In genomic region chrX:74382613-74383012, GRCh38 we compare ENCODE assay signal across 8 cellular contexts. TPM values are rescaled to one million over a fixed set of nuclear protein-coding genes. Genes with fewer than 3 reads are reported as not detected.
A peak's percentile ranks its signal among the peaks of the same experiment; 100 is the strongest.
DNase-seq lines count a peak whose midpoint lies in the region; ATAC-seq and TF ChIP-seq lines count a peak whose summit lies in the region.

No MANE protein-coding gene starts in this region.

- H3K27ac ChIP-seq in left lung, result no peak overlapping the region

- DNase-seq in GM12864 (ENCODE audit: low read depth) (peak; percentile 4), NCI-H446 (lab: John Stamatoyannopoulos, UW) (peak; percentile 5 to 63), chondrocyte (ENCODE audit: low spot score) (no peak), left lung (peak in 1 of 2 donors; percentile 67)
- DNase-seq in activated CD4-positive, CD25-positive, alpha-beta regulatory T cell treated with anti-CD3 and anti-CD28 coated beads, Interleukin-2, amount 50 U/mL, for 72 hours, result peak; percentile 57
- DNase-seq in stimulated activated CD4-positive, alpha-beta T cell treated with anti-CD3 and anti-CD28 coated beads, TNF-alpha, amount 100 ng/mL, for 4 hours (ENCODE audit: low read depth in 3 of 3), result peak; percentile 2 to 25 (median 21)

- no peaks in the 10 kb centered on the region for H3K4me1 ChIP-seq in left lung

- intact Hi-C loops in left lung (cut with DNase I), result no loop called here

- H3K27ac Mint-ChIP-seq in chondrocyte (ENCODE audit: unreplicated experiment), result no peak overlapping the region

- H3K4me3 ChIP-seq in GM12864 (ENCODE audit: low read depth, low read length) (no peak overlapping the region), left lung (no peak overlapping the region)

- peaks cover 5% of the 10 kb centered on the region for H3K9me3 Mint-ChIP-seq in chondrocyte (ENCODE audit: low read depth)

- no peaks in the 10 kb centered on the region for H3K27me3 Mint-ChIP-seq in chondrocyte (ENCODE audit: low read depth)

- H3K4me1 Mint-ChIP-seq in chondrocyte (ENCODE audit: low read depth), result peaks cover 3% of the 10 kb centered on the region

- no peaks in the 10 kb centered on the region for H3K36me3 ChIP-seq in left lung

- peak; percentile 65 for ATAC-seq in HG02642 (IDR thresholded peaks at IDR 0.05; ENCODE audit: poor library complexity, unreplicated experiment)
- peak; percentile 99 for ATAC-seq in left lung
- ATAC-seq in HG03095 (IDR thresholded peaks at IDR 0.05; ENCODE audit: unreplicated experiment), result no peak

- peak; percentile 81 for TF ChIP-seq CTCF in GM12864 (IDR thresholded peaks at IDR 0.05; ENCODE audit: low read depth, low read length, missing control alignments)
- TF ChIP-seq CTCF in chondrocyte (IDR thresholded peaks at IDR 0.05), result peak; percentile 80
- TF ChIP-seq CTCF in left lung (IDR thresholded peaks at IDR 0.05), result peak; percentile 65 to 75

- no peaks in the 10 kb centered on the region for H3K27me3 ChIP-seq in left lung

- H3K36me3 Mint-ChIP-seq in chondrocyte (ENCODE audit: low read depth), result no peaks in the 10 kb centered on the region

- no peak overlapping the region for H3K4me3 Mint-ChIP-seq in chondrocyte (ENCODE audit: unreplicated experiment)

- H3K9me3 ChIP-seq in left lung, result no peaks in the 10 kb centered on the region

RNA-seq across cellular contexts. Expression of gene SLC16A2, which starts 38.7 kb away (rescaled TPM):
- 17.7 to 23.1 TPM (median 18.3 TPM) in 3 replicates for total RNA-seq in chondrocyte
- 10 to 100 TPM; 16.4 to 22.9 TPM for total RNA-seq in left lung
